25 cellular contexts compared by ENCODE assay signal in genomic region chr22:43731986-43732385, GRCh38.
DNase-seq lines count a peak whose midpoint lies in the region; ATAC-seq and TF ChIP-seq lines count a peak whose summit lies in the region.
"Had no signal": no experiment of that assay in that cellular context is flagged by ENCODE, and none has a peak within 500 bp of the region (broad histone marks: within the 10 kb centered on the region; RNA-seq: fewer than 3 reads in every experiment).

No MANE protein-coding gene starts in this region.

- DNase-seq in AG10803 (ENCODE audit: low read depth) (peak; percentile 9), NCI-H526 (lab: John Stamatoyannopoulos, UW) (peak; percentile 63 to 79), dermis blood vessel endothelial cell (peak; percentile 26), pulmonary artery endothelial cell (ENCODE audit: low read depth, low spot score) (peak; percentile 13), dedifferentiated amniotic fluid mesenchymal stem cell (ENCODE audit: extremely low spot score) (no peak)
- DNase-seq in naive thymus-derived CD4-positive, alpha-beta T cell, result no peak
- DNase-seq: CD8-positive, alpha-beta memory T cell; DMS53; EL; GF-D8; HCEC 1CT; KBM-7; MM.1S; NCI-H1048; NCI-H1417 treated with DMSO at 0.1 percent for 48 hours; NCI-H187; NCI-H2107; NCI-H446 treated with DMSO at 0.1 percent for 48 hours; NCI-H748 treated with DMSO at 0.1 percent for 48 hours; PC-9; RPMI8226; SHP77 had no signal

- no peaks in the 10 kb centered on the region for H3K4me1 ChIP-seq in naive thymus-derived CD4-positive, alpha-beta T cell (ENCODE audit: control insufficient read depth in 2 of 2, insufficient read depth in 2 of 2, low read length in 2 of 2)
- H3K4me1 ChIP-seq: BLaER1 treated with 17β-estradiol and CSF1 and Interleukin-3, amounts not matched to agents 10 nM and 100 nM had no signal

- peaks cover 6 to 17% (median 15%) of the 10 kb centered on the region in 5 donors for H3K27me3 Mint-ChIP-seq in naive thymus-derived CD4-positive, alpha-beta T cell

- H3K27me3 ChIP-seq in naive thymus-derived CD4-positive, alpha-beta T cell (ENCODE audit: control insufficient read depth in 2 of 2, insufficient read depth in 2 of 2, low read length in 2 of 2), result no peaks in the 10 kb centered on the region
- H3K27me3 ChIP-seq: BLaER1 treated with 17β-estradiol and CSF1 and Interleukin-3, amounts not matched to agents 10 nM and 100 nM had no signal

- H3K9me3 Mint-ChIP-seq in naive thymus-derived CD4-positive, alpha-beta T cell, result peaks cover 0 to 5% (median 2%) of the 10 kb centered on the region in 11 donors
- H3K9me3 Mint-ChIP-seq: GM23338 had no signal

- H3K4me3 ChIP-seq in AG10803 (ENCODE audit: low read length), result no peak overlapping the region
- H3K4me3 ChIP-seq in naive thymus-derived CD4-positive, alpha-beta T cell (ENCODE audit: low read length), result no peak overlapping the region
- H3K4me3 ChIP-seq: BLaER1 treated with 17β-estradiol and CSF1 and Interleukin-3, amounts not matched to agents 10 nM and 100 nM; GM23338; PC-9 had no signal

- no peaks in the 10 kb centered on the region for H3K36me3 ChIP-seq in naive thymus-derived CD4-positive, alpha-beta T cell (ENCODE audit: control insufficient read depth in 2 of 3, insufficient read depth in 3 of 3, low read length in 3 of 3)
- H3K36me3 ChIP-seq: BLaER1 treated with 17β-estradiol and CSF1 and Interleukin-3, amounts not matched to agents 10 nM and 100 nM had no signal

- peaks cover 0 to 7% (median 3%) of the 10 kb centered on the region in 5 donors for H3K36me3 Mint-ChIP-seq in naive thymus-derived CD4-positive, alpha-beta T cell
- H3K36me3 Mint-ChIP-seq: CD8-positive, alpha-beta memory T cell had no signal

- POLR2A ChIA-PET in naive thymus-derived CD4-positive, alpha-beta T cell (lab: Charles Lee), result no interaction called here

- no peak for ATAC-seq in naive thymus-derived CD4-positive, alpha-beta T cell
- no peak for ATAC-seq in GM19463 (IDR thresholded peaks at IDR 0.05; ENCODE audit: unreplicated experiment)
- ATAC-seq: GM23338 had no signal

- TF ChIP-seq CTCF in AG10803 (conservative IDR thresholded peaks at IDR 0.05; ENCODE audit: low read length), result no peak

- H3K4me1 Mint-ChIP-seq in naive thymus-derived CD4-positive, alpha-beta T cell, result no peaks in the 10 kb centered on the region
- H3K4me1 Mint-ChIP-seq: CD8-positive, alpha-beta memory T cell; GM23338 had no signal

- H3K4me3 Mint-ChIP-seq in naive thymus-derived CD4-positive, alpha-beta T cell, result no peak overlapping the region
- H3K4me3 Mint-ChIP-seq: CD8-positive, alpha-beta memory T cell; GM23338 had no signal

- intact Hi-C loops in naive thymus-derived CD4-positive, alpha-beta T cell (cut with micrococcal nuclease), result no loop called here

- no peaks in the 10 kb centered on the region for H3K9me3 ChIP-seq in naive thymus-derived CD4-positive, alpha-beta T cell (ENCODE audit: control insufficient read depth in 2 of 3, low read length in 3 of 3)
- H3K9me3 ChIP-seq: BLaER1 treated with 17β-estradiol and CSF1 and Interleukin-3, amounts not matched to agents 10 nM and 100 nM had no signal

- H3K27ac Mint-ChIP-seq in naive thymus-derived CD4-positive, alpha-beta T cell, result no peak overlapping the region
- H3K27ac Mint-ChIP-seq: CD8-positive, alpha-beta memory T cell; GM23338 had no signal

- H3K27ac ChIP-seq in naive thymus-derived CD4-positive, alpha-beta T cell (ENCODE audit: low read depth, low read length), result no peak overlapping the region
- H3K27ac ChIP-seq: BLaER1 treated with 17β-estradiol and CSF1 and Interleukin-3, amounts not matched to agents 10 nM and 100 nM; PC-9 had no signal

- CTCF ChIA-PET in naive thymus-derived CD4-positive, alpha-beta T cell (lab: Charles Lee), result no interaction called here

Comparison
In these comparisons a context has a peak if more than half of its experiments do, and no peak if none do; other contexts are left out.
1. DNase-seq: peak in AG10803 (single experiment), NCI-H526 (2 of 2), dermis blood vessel endothelial cell (single experiment) and pulmonary artery endothelial cell (single experiment); none in naive thymus-derived CD4-positive, alpha-beta T cell (0 of 9) and dedifferentiated amniotic fluid mesenchymal stem cell (single experiment).